1 cellular context compared by ENCODE assay signal in genomic region chr6:158818008-158818579, GRCh38.
TF ChIP-seq lines count a peak whose summit lies in the region.

No MANE protein-coding gene starts in this region.

TF ChIP-seq in HepG2, 621 proteins besides CTCF, POLR2A, EP300 and RAD21 (continued from another document and continues in another):
- TF ChIP-seq MAX (IDR thresholded peaks at IDR 0.05): peak; percentile 83
- TF ChIP-seq ETS1 (CRISPR knock-in tag; IDR thresholded peaks at IDR 0.05): no peak; the same call in 1 of the 2 replicates
- TF ChIP-seq POLR2AphosphoS2 (IDR thresholded peaks at IDR 0.05; ENCODE audit: low read depth, low read length): no peak
- TF ChIP-seq ZNF619 (CRISPR knock-in tag; IDR thresholded peaks at IDR 0.05): no peak
- no peak for TF ChIP-seq ZBTB40 (IDR thresholded peaks at IDR 0.05)
- TF ChIP-seq ZBTB40 (CRISPR knock-in tag; IDR thresholded peaks at IDR 0.05): peak; percentile 23; the same call in 1 of the 2 replicates
- no peak for TF ChIP-seq ZNF101 (CRISPR knock-in tag; IDR thresholded peaks at IDR 0.05; ENCODE audit: borderline replicate concordance, low read depth)
- TF ChIP-seq TAF1 (CRISPR knock-in tag; IDR thresholded peaks at IDR 0.05): peak; percentile 65
- peak; percentile 36; the same call in 1 of the 2 replicates for TF ChIP-seq ZNF629 (CRISPR knock-in tag; conservative IDR thresholded peaks at IDR 0.05)
- peak; percentile 56; the same call in 1 of the 2 replicates for TF ChIP-seq ZNF792 (CRISPR knock-in tag; IDR thresholded peaks at IDR 0.05)
- TF ChIP-seq BCL6 (CRISPR knock-in tag; IDR thresholded peaks at IDR 0.05): no peak
- TF ChIP-seq PATZ1 (CRISPR knock-in tag; IDR thresholded peaks at IDR 0.05): peak; percentile 82
- TF ChIP-seq SIX1 (CRISPR knock-in tag; IDR thresholded peaks at IDR 0.05; ENCODE audit: borderline replicate concordance): no peak
- no peak for TF ChIP-seq SYNCRIP (IDR thresholded peaks at IDR 0.05; ENCODE audit: insufficient read depth, low read depth, low read length)
- TF ChIP-seq ARID4A (CRISPR knock-in tag; IDR thresholded peaks at IDR 0.05; ENCODE audit: borderline replicate concordance): no peak; the same call in 1 of the 2 replicates
- no peak for TF ChIP-seq NR2C2 (CRISPR knock-in tag; IDR thresholded peaks at IDR 0.05; ENCODE audit: borderline replicate concordance)
- TF ChIP-seq ZNF687 (CRISPR knock-in tag; IDR thresholded peaks at IDR 0.05): peak; percentile 81
- TF ChIP-seq KDM5A (IDR thresholded peaks at IDR 0.05; ENCODE audit: borderline replicate concordance, low read length): no peak
- peak; percentile 65 for TF ChIP-seq HDAC1 (CRISPR knock-in tag; IDR thresholded peaks at IDR 0.05)
- no peak for TF ChIP-seq RERE (CRISPR knock-in tag; IDR thresholded peaks at IDR 0.05; ENCODE audit: low read depth)
- TF ChIP-seq ZNF256 (CRISPR knock-in tag; conservative IDR thresholded peaks at IDR 0.05): 0 out of 2 replicates have a peak, but pooled peaks have one; percentile 46
- peak; percentile 57 for TF ChIP-seq KMT2A (CRISPR knock-in tag; IDR thresholded peaks at IDR 0.05)
